14 cellular contexts compared by ENCODE assay signal in genomic region chr6:33854572-33855030, GRCh38. TPM values are rescaled to one million over a fixed set of nuclear protein-coding genes. Genes with fewer than 3 reads are reported as not detected.
DNase-seq lines count a peak whose midpoint lies in the region; ATAC-seq and TF ChIP-seq lines count a peak whose summit lies in the region.
"Had no signal": no experiment of that assay in that cellular context is flagged by ENCODE, and none has a peak within 500 bp of the region (broad histone marks: within the 10 kb centered on the region; RNA-seq: fewer than 3 reads in every experiment).

No MANE protein-coding gene starts in this region.

- no peak for DNase-seq in activated naive CD8-positive, alpha-beta T cell treated with anti-CD3 and anti-CD28 coated beads, Interleukin-2, amount 10 ng/mL, durations not matched to agents 7 days and 5 days
- no peak for DNase-seq in activated naive CD8-positive, alpha-beta T cell treated with anti-CD3 and anti-CD28 coated beads for 36 hours
- DNase-seq in NCI-H2171 (lab: John Stamatoyannopoulos, UW) (peak; percentile 53), cerebellum (ENCODE audit: low spot score) (peak; percentile 77), type B pancreatic cell (ENCODE audit: extremely low spot score, unreplicated experiment) (no peak), dedifferentiated amniotic fluid mesenchymal stem cell (ENCODE audit: extremely low spot score) (no peak)
- no peak for DNase-seq in activated CD8-positive, alpha-beta T cell treated with anti-CD3 and anti-CD28 coated beads, Interleukin-2, amount 10 ng/mL, durations not matched to agents 7 days and 5 days
- DNase-seq: amniotic stem cell; DMS53; mucosa of descending colon; stimulated activated CD4-positive, alpha-beta T cell treated with anti-CD3 and anti-CD28 coated beads, Interleukin-4, amount 100 ng/mL, for 24 hours; stimulated activated naive CD8-positive, alpha-beta T cell treated with anti-CD3 and anti-CD28 coated beads, Interleukin-15, Interleukin-2, amounts not matched to agents 100 U/mL and 50 U/mL, for 24 hours had no signal

- POLR2A ChIA-PET in activated naive CD8-positive, alpha-beta T cell treated with anti-CD3 and anti-CD28 coated beads, Interleukin-2, amount 10 ng/mL, durations not matched to agents 7 days and 5 days (lab: Charles Lee), result interaction anchor here (3.8 kb wide), 1 partner anchor 50 kb away, joined by 27 read pairs; no protein-coding TSS in a partner anchor
- POLR2A ChIA-PET in activated CD8-positive, alpha-beta T cell treated with anti-CD3 and anti-CD28 coated beads, Interleukin-2, amount 10 ng/mL, durations not matched to agents 7 days and 5 days (lab: Charles Lee), result interaction anchor here (3.8 kb wide), 1 partner anchor 50 kb away, joined by 19 read pairs; no protein-coding TSS in a partner anchor

- peaks cover 41% of the 10 kb centered on the region for H3K27me3 Mint-ChIP-seq in activated naive CD8-positive, alpha-beta T cell treated with anti-CD3 and anti-CD28 coated beads, Interleukin-2, amount 10 ng/mL, durations not matched to agents 7 days and 5 days
- peaks cover 34% of the 10 kb centered on the region for H3K27me3 Mint-ChIP-seq in activated naive CD8-positive, alpha-beta T cell treated with anti-CD3 and anti-CD28 coated beads for 36 hours
- peaks cover 13% of the 10 kb centered on the region for H3K27me3 Mint-ChIP-seq in type B pancreatic cell
- peaks cover 52% of the 10 kb centered on the region for H3K27me3 Mint-ChIP-seq in activated CD8-positive, alpha-beta T cell treated with anti-CD3 and anti-CD28 coated beads, Interleukin-2, amount 10 ng/mL, durations not matched to agents 7 days and 5 days (ENCODE audit: low read depth)

- ATAC-seq in activated naive CD8-positive, alpha-beta T cell treated with anti-CD3 and anti-CD28 coated beads, Interleukin-2, amount 10 ng/mL, durations not matched to agents 7 days and 5 days (ENCODE audit: low read depth), result no peak
- ATAC-seq in GM21619 (IDR thresholded peaks at IDR 0.05; ENCODE audit: unreplicated experiment), result no peak
- no peak for ATAC-seq in activated CD8-positive, alpha-beta T cell treated with anti-CD3 and anti-CD28 coated beads, Interleukin-2, amount 10 ng/mL, durations not matched to agents 7 days and 5 days
- ATAC-seq: mucosa of descending colon; right cardiac atrium; stimulated activated naive CD8-positive, alpha-beta T cell treated with anti-CD3 and anti-CD28 coated beads, Interleukin-15, Interleukin-2, amounts not matched to agents 100 U/mL and 50 U/mL, for 24 hours had no signal

- peak overlapping the region; percentile 40 for H3K27ac Mint-ChIP-seq in activated naive CD8-positive, alpha-beta T cell treated with anti-CD3 and anti-CD28 coated beads, Interleukin-2, amount 10 ng/mL, durations not matched to agents 7 days and 5 days
- H3K27ac Mint-ChIP-seq in activated naive CD8-positive, alpha-beta T cell treated with anti-CD3 and anti-CD28 coated beads for 36 hours, result no peak overlapping the region
- H3K27ac Mint-ChIP-seq in type B pancreatic cell, result no peak overlapping the region
- H3K27ac Mint-ChIP-seq in activated CD8-positive, alpha-beta T cell treated with anti-CD3 and anti-CD28 coated beads, Interleukin-2, amount 10 ng/mL, durations not matched to agents 7 days and 5 days, result no peak overlapping the region

- no peak overlapping the region for H3K4me3 Mint-ChIP-seq in activated naive CD8-positive, alpha-beta T cell treated with anti-CD3 and anti-CD28 coated beads, Interleukin-2, amount 10 ng/mL, durations not matched to agents 7 days and 5 days
- no peak overlapping the region for H3K4me3 Mint-ChIP-seq in activated naive CD8-positive, alpha-beta T cell treated with anti-CD3 and anti-CD28 coated beads for 36 hours
- peak overlapping the region; percentile 21 for H3K4me3 Mint-ChIP-seq in type B pancreatic cell
- H3K4me3 Mint-ChIP-seq in activated CD8-positive, alpha-beta T cell treated with anti-CD3 and anti-CD28 coated beads, Interleukin-2, amount 10 ng/mL, durations not matched to agents 7 days and 5 days, result no peak overlapping the region

- CTCF ChIA-PET in activated CD8-positive, alpha-beta T cell treated with anti-CD3 and anti-CD28 coated beads, Interleukin-2, amount 10 ng/mL, durations not matched to agents 7 days and 5 days (lab: Charles Lee), result interaction anchor here (0.9 to 3.3 kb wide), 4 partner anchors 39 to 173 kb away, joined by 3 to 15 read pairs (median 4); no protein-coding TSS in a partner anchor

- no peak for TF ChIP-seq CTCF in type B pancreatic cell (conservative IDR thresholded peaks at IDR 0.05)

- no peaks in the 10 kb centered on the region for H3K9me3 Mint-ChIP-seq in activated naive CD8-positive, alpha-beta T cell treated with anti-CD3 and anti-CD28 coated beads, Interleukin-2, amount 10 ng/mL, durations not matched to agents 7 days and 5 days
- no peaks in the 10 kb centered on the region for H3K9me3 Mint-ChIP-seq in activated naive CD8-positive, alpha-beta T cell treated with anti-CD3 and anti-CD28 coated beads for 36 hours
- no peaks in the 10 kb centered on the region for H3K9me3 Mint-ChIP-seq in type B pancreatic cell
- H3K9me3 Mint-ChIP-seq in activated CD8-positive, alpha-beta T cell treated with anti-CD3 and anti-CD28 coated beads, Interleukin-2, amount 10 ng/mL, durations not matched to agents 7 days and 5 days (ENCODE audit: insufficient read depth), result no peaks in the 10 kb centered on the region

- peaks cover 22% of the 10 kb centered on the region for H3K4me1 Mint-ChIP-seq in activated naive CD8-positive, alpha-beta T cell treated with anti-CD3 and anti-CD28 coated beads, Interleukin-2, amount 10 ng/mL, durations not matched to agents 7 days and 5 days
- peaks cover 24% of the 10 kb centered on the region for H3K4me1 Mint-ChIP-seq in activated naive CD8-positive, alpha-beta T cell treated with anti-CD3 and anti-CD28 coated beads for 36 hours
- H3K4me1 Mint-ChIP-seq in type B pancreatic cell (ENCODE audit: unreplicated experiment), result peaks cover 9% of the 10 kb centered on the region
- peaks cover 38% of the 10 kb centered on the region for H3K4me1 Mint-ChIP-seq in activated CD8-positive, alpha-beta T cell treated with anti-CD3 and anti-CD28 coated beads, Interleukin-2, amount 10 ng/mL, durations not matched to agents 7 days and 5 days (ENCODE audit: low read depth)

- no peaks in the 10 kb centered on the region for H3K36me3 Mint-ChIP-seq in activated naive CD8-positive, alpha-beta T cell treated with anti-CD3 and anti-CD28 coated beads, Interleukin-2, amount 10 ng/mL, durations not matched to agents 7 days and 5 days
- no peaks in the 10 kb centered on the region for H3K36me3 Mint-ChIP-seq in activated naive CD8-positive, alpha-beta T cell treated with anti-CD3 and anti-CD28 coated beads for 36 hours
- H3K36me3 Mint-ChIP-seq in type B pancreatic cell, result no peaks in the 10 kb centered on the region
- no peaks in the 10 kb centered on the region for H3K36me3 Mint-ChIP-seq in activated CD8-positive, alpha-beta T cell treated with anti-CD3 and anti-CD28 coated beads, Interleukin-2, amount 10 ng/mL, durations not matched to agents 7 days and 5 days (ENCODE audit: low read depth)

RNA-seq across cellular contexts. Expression of gene MLN, which starts 50.8 kb away (rescaled TPM):
- not detected for total RNA-seq in activated naive CD8-positive, alpha-beta T cell treated with anti-CD3 and anti-CD28 coated beads, Interleukin-2, amount 10 ng/mL, durations not matched to agents 7 days and 5 days
- not detected for total RNA-seq in activated naive CD8-positive, alpha-beta T cell treated with anti-CD3 and anti-CD28 coated beads for 36 hours
- total RNA-seq in cerebellum (not detected), type B pancreatic cell (ENCODE audit: low replicate concordance) (0.65 and 4.6 TPM in 2 replicates)
- not detected for total RNA-seq in activated CD8-positive, alpha-beta T cell treated with anti-CD3 and anti-CD28 coated beads, Interleukin-2, amount 10 ng/mL, durations not matched to agents 7 days and 5 days
- total RNA-seq: mucosa of descending colon, right cardiac atrium had no signal

Comparison
In these comparisons a context has a peak if more than half of its experiments do, and no peak if none do; other contexts are left out.
1. DNase-seq: peak in NCI-H2171 (single experiment) and cerebellum (single experiment); none in activated naive CD8-positive, alpha-beta T cell treated with anti-CD3 and anti-CD28 coated beads, Interleukin-2, amount 10 ng/mL, durations not matched to agents 7 days and 5 days (single experiment), activated naive CD8-positive, alpha-beta T cell treated with anti-CD3 and anti-CD28 coated beads for 36 hours (single experiment), type B pancreatic cell (single experiment), dedifferentiated amniotic fluid mesenchymal stem cell (single experiment) and activated CD8-positive, alpha-beta T cell treated with anti-CD3 and anti-CD28 coated beads, Interleukin-2, amount 10 ng/mL, durations not matched to agents 7 days and 5 days (single experiment).